In genomic region chr5:56606202-56606601, GRCh38 we compare ENCODE assay signal across 18 cellular contexts.
DNase-seq lines count a peak whose midpoint lies in the region; ATAC-seq and TF ChIP-seq lines count a peak whose summit lies in the region.
"Had no signal": no experiment of that assay in that cellular context is flagged by ENCODE, and none has a peak within 500 bp of the region (broad histone marks: within the 10 kb centered on the region; RNA-seq: fewer than 3 reads in every experiment).

No MANE protein-coding gene starts in this region.

- ATAC-seq in IMR-90 (ENCODE audit: low read depth) = no peak
- no peak for ATAC-seq in GM18505 (IDR thresholded peaks at IDR 0.05; ENCODE audit: unreplicated experiment)
- ATAC-seq in GM23338 = no peak
- ATAC-seq: CD8-positive, alpha-beta T cell; HCT116 had no signal

- no peak overlapping the region for H2BK120ac ChIP-seq in IMR-90 (ENCODE audit: low read depth, low read length)

- H2AK9ac ChIP-seq in IMR-90 (replicated peaks; ENCODE audit: low read depth, low read length, poor library complexity) = no peak overlapping the region

- H3K9me3 ChIP-seq in IMR-90 (ENCODE audit: control insufficient read depth, insufficient read depth, low read length) (no peaks in the 10 kb centered on the region), right atrium auricular region (peaks cover 0 to 3% of the 10 kb centered on the region in 2 donors)

- TF ChIP-seq POLR2A in IMR-90 (IDR thresholded peaks at IDR 0.05; ENCODE audit: low read depth, low read length) = no peak
- TF ChIP-seq POLR2A in GM18505 (IDR thresholded peaks at IDR 0.05; ENCODE audit: borderline replicate concordance, extremely low read depth, insufficient read depth, insufficient read length) = no peak

- peak overlapping the region; percentile 0; the same call in 1 of the 2 replicates for H2BK20ac ChIP-seq in IMR-90 (ENCODE audit: low read depth, low read length)

- intact Hi-C loops in IMR-90 (cut with micrococcal nuclease) = loop anchor here (5.0 kb wide), 1 partner anchor 99 kb away; no protein-coding TSS in a partner anchor

- H3K56ac ChIP-seq in IMR-90 (ENCODE audit: extremely low read depth, insufficient read depth, low read length) = no peak overlapping the region

- in situ Hi-C loops in IMR-90 (cut with MboI; ENCODE audit: low sequenced_read_pairs) = no loop called here

- DNase-seq in IMR-90 (no peak), dermis blood vessel endothelial cell (peak; percentile 12), renal cortical epithelial cell (ENCODE audit: low read depth) (peak; percentile 39), right atrium auricular region (ENCODE audit: low spot score) (no peak), GM23338 (ENCODE audit: low spot score) (no peak)
- DNase-seq: Caco-2; CD4-positive, CD25-positive, alpha-beta regulatory T cell; CD8-positive, alpha-beta T cell; DMS153; DND-41; GM23248; H9 had no signal

- H3K27ac ChIP-seq in IMR-90 (ENCODE audit: insufficient read depth, low read length) = no peak overlapping the region
- no peak overlapping the region for H3K27ac ChIP-seq in right atrium auricular region
- H3K27ac ChIP-seq in GM23338 (ENCODE audit: low read depth) = no peak overlapping the region
- H3K27ac ChIP-seq: 22Rv1, BLaER1, C4-2B, GM23248 had no signal

- H4K20me1 ChIP-seq in IMR-90 (ENCODE audit: insufficient read depth, low read length) (no peaks in the 10 kb centered on the region), GM23338 (replicated peaks; ENCODE audit: insufficient read depth) (no peaks in the 10 kb centered on the region)
- H4K20me1 ChIP-seq: BLaER1 had no signal

- no peaks in the 10 kb centered on the region for H3K27me3 Mint-ChIP-seq in GM23338 (ENCODE audit: insufficient read depth, low read depth, poor library complexity)
- H3K27me3 Mint-ChIP-seq: B cell had no signal

- TF ChIP-seq CTCF in IMR-90 (conservative IDR thresholded peaks at IDR 0.05; ENCODE audit: low read depth, low read length) (no peak), right atrium auricular region (IDR thresholded peaks at IDR 0.05) (no peak), GM23338 (conservative IDR thresholded peaks at IDR 0.05; ENCODE audit: low read depth in 2 of 2) (no peak)

- no peak overlapping the region for H4K91ac ChIP-seq in IMR-90 (ENCODE audit: insufficient read depth, low read depth, low read length)

- H3K27ac Mint-ChIP-seq in GM23338 = no peak overlapping the region
- H3K27ac Mint-ChIP-seq: B cell; CD8-positive, alpha-beta T cell had no signal

- H3K4ac ChIP-seq in IMR-90 (ENCODE audit: low read depth, low read length) = peak overlapping the region; percentile 33; the same call in 1 of the 2 replicates

- BruUV-seq in IMR-90 (replicated peaks; lab: Mats Ljungman, UMichigan) = no TSS peak

- WGBS in IMR-90 (ENCODE audit: extremely low coverage in 2 of 2, insufficient read length in 1 of 2), 2 experiments = no CpG with 5 or more reads among the region's 3 CpGs

- H3K4me3 ChIP-seq in IMR-90 (ENCODE audit: insufficient read depth, low read depth, low read length) (no peak overlapping the region), right atrium auricular region (no peak overlapping the region), GM23338 (no peak overlapping the region)
- H3K4me3 ChIP-seq: BLaER1, GM23248 had no signal

- no peak overlapping the region for H4K8ac ChIP-seq in IMR-90 (ENCODE audit: low read depth in 2 of 2, low read length in 2 of 2)

- no peak overlapping the region for H2BK15ac ChIP-seq in IMR-90 (ENCODE audit: low read depth, low read length)

- H3K36me3 ChIP-seq in IMR-90 (ENCODE audit: control insufficient read depth, insufficient read depth, low read length) (no peaks in the 10 kb centered on the region), right atrium auricular region (no peaks in the 10 kb centered on the region), GM23338 (ENCODE audit: insufficient read depth) (no peaks in the 10 kb centered on the region)
- H3K36me3 ChIP-seq: BLaER1 had no signal

- POLR2A ChIA-PET in IMR-90 (lab: Charles Lee; ENCODE audit: unreplicated experiment) = no interaction called here

- H3K36me3 Mint-ChIP-seq in GM23338 (ENCODE audit: low read depth) = peaks cover 8% of the 10 kb centered on the region; the same call in 1 of the 3 replicates
- H3K36me3 Mint-ChIP-seq: CD4-positive, CD25-positive, alpha-beta regulatory T cell; CD8-positive, alpha-beta T cell had no signal

- no peak overlapping the region for H3K4me3 Mint-ChIP-seq in GM23338
- H3K4me3 Mint-ChIP-seq: B cell; CD4-positive, CD25-positive, alpha-beta regulatory T cell; CD8-positive, alpha-beta T cell; H9 had no signal

- H3F3A ChIP-seq in GM23338 (replicated peaks; ENCODE audit: low read depth) = no peaks in the 10 kb centered on the region

- no peak overlapping the region for H3K4me2 ChIP-seq in IMR-90 (ENCODE audit: low read depth, low read length)
- H3K4me2 ChIP-seq in GM23338 = no peak overlapping the region
- H3K4me2 ChIP-seq: BLaER1 had no signal

- peaks cover 8% of the 10 kb centered on the region for H3K9me3 Mint-ChIP-seq in GM23338
- H3K9me3 Mint-ChIP-seq: CD8-positive, alpha-beta T cell had no signal

- no peak overlapping the region for H3K18ac ChIP-seq in IMR-90 (ENCODE audit: low read depth, low read length)

- no peak overlapping the region for H2BK5ac ChIP-seq in IMR-90 (ENCODE audit: low read depth, low read length, poor library complexity, severe bottlenecking)

- TF ChIP-seq RAD21 in IMR-90 (IDR thresholded peaks at IDR 0.05; ENCODE audit: low read length) = no peak

- H3K23ac ChIP-seq in IMR-90 (ENCODE audit: low read depth, low read length) = no peak overlapping the region

- no peaks in the 10 kb centered on the region for H3K79me2 ChIP-seq in GM23338 (replicated peaks; ENCODE audit: insufficient read depth)

- no peak overlapping the region for H2AK5ac ChIP-seq in IMR-90 (ENCODE audit: low read depth, low read length)

- H2AFZ ChIP-seq in IMR-90 (replicated peaks; ENCODE audit: low read length, poor library complexity) = no peak overlapping the region
- no peak overlapping the region for H2AFZ ChIP-seq in GM23338
- H2AFZ ChIP-seq: GM23248 had no signal

- dilution Hi-C loops in IMR-90 (cut with HindIII; ENCODE audit: low sequenced_read_pairs, unreplicated experiment) = no loop called here

- H3K9me2 ChIP-seq in GM23338 (ENCODE audit: insufficient read depth) = peaks cover 16% of the 10 kb centered on the region; the same call in 1 of the 2 replicates

- peaks cover 14% of the 10 kb centered on the region for H3K4me1 ChIP-seq in IMR-90 (ENCODE audit: control insufficient read depth, insufficient read depth, low read length)
- peaks cover 0 to 7% of the 10 kb centered on the region in 2 donors for H3K4me1 ChIP-seq in right atrium auricular region
- H3K4me1 ChIP-seq in GM23338 (ENCODE audit: insufficient read depth) = peaks cover 10% of the 10 kb centered on the region; the same call in 1 of the 2 replicates

- no peak overlapping the region for H4K5ac ChIP-seq in IMR-90 (ENCODE audit: low read depth, low read length)

- CTCF ChIA-PET in IMR-90 (lab: Yijun Ruan, JAX) = no interaction called here

- no peaks in the 10 kb centered on the region for H3K79me1 ChIP-seq in IMR-90 (ENCODE audit: low read depth in 1 of 2, low read length in 2 of 2)

- H3K27me3 ChIP-seq in IMR-90 (ENCODE audit: control insufficient read depth, insufficient read depth, low read length) (peaks cover 4% of the 10 kb centered on the region; the same call in 1 of the 2 replicates), right atrium auricular region (no peaks in the 10 kb centered on the region), GM23338 (ENCODE audit: insufficient read depth) (no peaks in the 10 kb centered on the region)
- H3K27me3 ChIP-seq: BLaER1 had no signal

- H3K9me1 ChIP-seq in IMR-90 (ENCODE audit: insufficient read depth, low read length) = peaks cover 11% of the 10 kb centered on the region

- peaks cover 23% of the 10 kb centered on the region for H3K4me1 Mint-ChIP-seq in GM23338

- H3K14ac ChIP-seq in IMR-90 (replicated peaks; ENCODE audit: low read depth, low read length) = peak overlapping the region; percentile 17

- no peak overlapping the region for H3K9ac ChIP-seq in IMR-90 (ENCODE audit: low read depth, low read length)
- H3K9ac ChIP-seq: BLaER1, GM23248 had no signal

TF ChIP-seq in IMR-90, 13 proteins besides CTCF, POLR2A, EP300 and RAD21:
- TF ChIP-seq CHD1 (IDR thresholded peaks at IDR 0.05; ENCODE audit: low read depth, low read length) (no peak), RCOR1 (IDR thresholded peaks at IDR 0.05; ENCODE audit: insufficient replicate concordance, low read length) (no peak), NFE2L2 (IDR thresholded peaks at IDR 0.05; ENCODE audit: low read depth, low read length) (no peak)
TF ChIP-seq in IMR-90: peak in this region for 0.

TF ChIP-seq in GM23338, 12 proteins besides CTCF, POLR2A, EP300 and RAD21:
- TF ChIP-seq JUNB (IDR thresholded peaks at IDR 0.05; ENCODE audit: unreplicated experiment) (no peak), ETS1 (IDR thresholded peaks at IDR 0.05) (no peak)

Comparison
In these comparisons a context has a peak if more than half of its experiments do, and no peak if none do; other contexts are left out.
1. DNase-seq: peak in dermis blood vessel endothelial cell (single experiment) and renal cortical epithelial cell (single experiment); none in IMR-90 (single experiment), right atrium auricular region (single experiment) and GM23338 (single experiment).